In the genomic region with DNA sequence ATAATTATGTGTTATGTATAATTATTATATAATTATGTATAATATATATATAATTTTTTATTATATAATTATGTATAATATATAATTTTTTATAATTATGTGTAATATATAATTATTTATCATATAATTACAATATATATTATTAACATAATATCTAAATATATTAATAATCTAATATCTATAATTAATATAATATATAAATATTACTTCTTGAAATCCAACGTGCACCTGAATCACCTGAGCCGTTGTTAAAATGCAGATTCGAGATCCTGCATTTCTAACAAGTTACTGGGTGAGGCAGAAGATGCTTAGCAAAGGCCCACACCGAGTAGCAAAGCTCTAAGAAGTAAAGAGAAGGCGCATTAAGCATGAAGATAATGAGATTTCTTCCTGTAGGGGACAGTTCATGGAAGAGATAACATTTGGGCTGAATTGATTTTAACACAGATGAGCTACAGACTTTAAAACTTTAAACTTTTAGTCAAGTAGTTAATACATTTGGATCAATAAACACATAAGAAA, we compare ENCODE assay signal across 27 cellular contexts.
DNase-seq lines count a peak whose midpoint lies in the region; ATAC-seq and TF ChIP-seq lines count a peak whose summit lies in the region.
"Had no signal": no experiment of that assay in that cellular context is flagged by ENCODE, and none has a peak within 500 bp of the region (broad histone marks: within the 10 kb centered on the region; RNA-seq: fewer than 3 reads in every experiment).

No MANE protein-coding gene starts in this region.

- ATAC-seq in HG03460 (IDR thresholded peaks at IDR 0.05; ENCODE audit: unreplicated experiment): no peak
- ATAC-seq: gastroesophageal sphincter; lower lobe of right lung; naive thymus-derived CD8-positive, alpha-beta T cell had no signal

- no peak overlapping the region for H3K4me3 ChIP-seq in coronary artery
- H3K4me3 ChIP-seq: breast epithelium, gastroesophageal sphincter, lower lobe of right lung, MG63, sigmoid colon, thyroid gland, vagina had no signal

- DNase-seq in NOMO-1 (lab: John Stamatoyannopoulos, UW; ENCODE audit: unreplicated experiment in 2 of 2): peak; percentile 10 to 21
- no peak for DNase-seq in NOMO-1 treated with dmso at 0.1 percent for 144 hours (lab: John Stamatoyannopoulos, UW; ENCODE audit: unreplicated experiment)
- DNase-seq in Kasumi-1 (lab: John Stamatoyannopoulos, UW): peak; percentile 16 to 21
- DNase-seq in NCI-H82 treated with DMSO at 0.1 percent for 48 hours (lab: John Stamatoyannopoulos, UW; ENCODE audit: unreplicated experiment): peak; percentile 59
- DNase-seq in erythroblast (lab: John Stamatoyannopoulos, UW): peak; percentile 2 to 4
- DNase-seq in coronary artery (ENCODE audit: low spot score): no peak
- DNase-seq: activated CD4-positive, alpha-beta T cell treated with anti-CD3 and anti-CD28 coated beads, Interleukin-2, amount 50 U/mL, for 48 hours; activated CD4-positive, CD25-positive, alpha-beta regulatory T cell treated with anti-CD3 and anti-CD28 coated beads, Interleukin-2, amount 50 U/mL, for 72 hours; activated CD8-positive, alpha-beta memory T cell treated with anti-CD3 and anti-CD28 coated beads, Interleukin-2, amount 50 U/mL, for 4 hours; activated naive CD4-positive, alpha-beta T cell treated with anti-CD3 and anti-CD28 coated beads, Interleukin-2, amount 50 U/mL, for 16 hours; HCEC 1CT; hippocampal formation; KG1; lower lobe of right lung; MG63; NCI-H1694; NCI-H524 treated with DMSO at 0.1 percent for 48 hours; nucleus accumbens; sigmoid colon; stimulated activated CD4-positive, alpha-beta T cell treated with anti-CD3 and anti-CD28 coated beads, Interleukin-12 subunit alpha, Interleukin-12 subunit beta, amount 100 ng/mL, for 4 hours; stimulated activated CD4-positive, alpha-beta T cell treated with anti-CD3 and anti-CD28 coated beads, Interleukin-2, amount 100 ng/mL, for 48 hours; thyroid gland had no signal

- H3K27ac ChIP-seq in coronary artery: no peak overlapping the region
- H3K27ac ChIP-seq: breast epithelium, gastroesophageal sphincter, lower lobe of right lung, sigmoid colon, thyroid gland, vagina had no signal

- no peak for TF ChIP-seq POLR2A in erythroblast (IDR thresholded peaks at IDR 0.05; ENCODE audit: low read length)

- TF ChIP-seq CTCF in coronary artery (IDR thresholded peaks at IDR 0.05): no peak

Comparison
In these comparisons a context has a peak if more than half of its experiments do, and no peak if none do; other contexts are left out.
1. DNase-seq: peak in NOMO-1 (2 of 2), Kasumi-1 (2 of 2), NCI-H82 treated with DMSO at 0.1 percent for 48 hours (single experiment) and erythroblast (2 of 2); none in NOMO-1 treated with dmso at 0.1 percent for 144 hours (single experiment) and coronary artery (single experiment).